Comparison of ENCODE assay signal across 8 cellular contexts in the genomic region with DNA sequence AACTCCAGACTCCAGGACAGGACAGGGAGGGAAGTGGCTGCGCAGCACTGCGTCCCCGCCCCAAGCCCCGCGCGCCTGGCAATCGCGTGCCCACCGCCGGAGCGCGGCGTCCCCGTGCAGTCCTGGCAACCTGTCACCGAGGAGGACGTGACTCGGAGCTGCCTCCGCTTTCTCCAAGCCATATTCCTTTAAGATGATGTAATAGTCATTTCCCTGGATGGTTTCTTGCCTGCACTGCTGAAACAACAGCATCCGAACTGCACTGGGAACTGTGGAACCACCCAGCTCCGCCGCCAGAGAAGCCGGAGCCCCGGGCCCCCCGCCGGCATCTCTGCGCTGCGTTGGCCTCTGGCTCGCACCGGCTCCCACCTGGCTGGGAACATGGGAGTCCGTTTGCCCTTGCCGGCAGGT. TPM values are rescaled to one million over a fixed set of nuclear protein-coding genes. Genes with fewer than 3 reads are reported as not detected.
DNase-seq lines count a peak whose midpoint lies in the region; ATAC-seq and TF ChIP-seq lines count a peak whose summit lies in the region.

No MANE protein-coding gene starts in this region.

- no peaks in the 10 kb centered on the region; the same call in 1 of the 2 replicates for H3K4me1 ChIP-seq in ES-I3 (ENCODE audit: insufficient read depth, low read length)

- DNase-seq in RPMI7951 (ENCODE audit: low read depth) (peak; percentile 19), glomerular visceral epithelial cell (ENCODE audit: extremely low spot score) (peak; percentile 65), retinal pigment epithelial cell (ENCODE audit: low read depth) (no peak), GDM1 (lab: John Stamatoyannopoulos, UW) (no peak)
- DNase-seq in activated CD4-positive, alpha-beta memory T cell treated with anti-CD3 and anti-CD28 coated beads, Interleukin-2, amount 10 ng/mL, durations not matched to agents 7 days and 5 days = no peak
- no peak for DNase-seq in stimulated activated CD4-positive, alpha-beta T cell treated with anti-CD3 and anti-CD28 coated beads, Interleukin-4, amount 100 ng/mL, for 4 hours

- H3K4me1 Mint-ChIP-seq in activated CD4-positive, alpha-beta memory T cell treated with anti-CD3 and anti-CD28 coated beads, Interleukin-2, amount 10 ng/mL, durations not matched to agents 7 days and 5 days = peaks cover 4% of the 10 kb centered on the region

- POLR2A ChIA-PET in activated CD4-positive, alpha-beta memory T cell treated with anti-CD3 and anti-CD28 coated beads, Interleukin-2, amount 10 ng/mL, durations not matched to agents 7 days and 5 days (lab: Charles Lee) = no interaction called here

- no peak for ATAC-seq in GM18873 (IDR thresholded peaks at IDR 0.05; ENCODE audit: low FRiP score, unreplicated experiment)

- no peaks in the 10 kb centered on the region for H3K9me3 Mint-ChIP-seq in activated CD4-positive, alpha-beta memory T cell treated with anti-CD3 and anti-CD28 coated beads, Interleukin-2, amount 10 ng/mL, durations not matched to agents 7 days and 5 days

- CTCF ChIA-PET in activated CD4-positive, alpha-beta memory T cell treated with anti-CD3 and anti-CD28 coated beads, Interleukin-2, amount 10 ng/mL, durations not matched to agents 7 days and 5 days (lab: Charles Lee) = interaction anchor here (1.1 to 2.3 kb wide), 6 partner anchors 12 to 1621 kb away, joined by 3 to 20 read pairs (median 6); no protein-coding TSS in a partner anchor

- H3K9ac ChIP-seq in ES-I3 (ENCODE audit: low read depth, low read length) = peak overlapping the region; percentile 44

- TF ChIP-seq CTCF in retinal pigment epithelial cell (conservative IDR thresholded peaks at IDR 0.05; ENCODE audit: low read depth, low read length) = no peak

- no peak overlapping the region for H3K27ac Mint-ChIP-seq in activated CD4-positive, alpha-beta memory T cell treated with anti-CD3 and anti-CD28 coated beads, Interleukin-2, amount 10 ng/mL, durations not matched to agents 7 days and 5 days

- no peaks in the 10 kb centered on the region for H3K36me3 ChIP-seq in ES-I3 (ENCODE audit: insufficient read depth, low read length)

- H3K27me3 Mint-ChIP-seq in activated CD4-positive, alpha-beta memory T cell treated with anti-CD3 and anti-CD28 coated beads, Interleukin-2, amount 10 ng/mL, durations not matched to agents 7 days and 5 days = peaks cover 55% of the 10 kb centered on the region

- no peak overlapping the region for H3K4me3 Mint-ChIP-seq in activated CD4-positive, alpha-beta memory T cell treated with anti-CD3 and anti-CD28 coated beads, Interleukin-2, amount 10 ng/mL, durations not matched to agents 7 days and 5 days

- H3K9me3 ChIP-seq in ES-I3 (ENCODE audit: control insufficient read depth, insufficient read depth, low read length) = no peaks in the 10 kb centered on the region

- H3K36me3 Mint-ChIP-seq in activated CD4-positive, alpha-beta memory T cell treated with anti-CD3 and anti-CD28 coated beads, Interleukin-2, amount 10 ng/mL, durations not matched to agents 7 days and 5 days (ENCODE audit: low read depth) = no peaks in the 10 kb centered on the region

- H3K4me3 ChIP-seq in retinal pigment epithelial cell (ENCODE audit: low read length) = peak overlapping the region; percentile 57

RNA-seq across cellular contexts. Expression of a gene that starts 34.5 kb away (rescaled TPM):
- under 0.01 and 0.12 TPM in 2 replicates for total RNA-seq in RPMI7951 (2014; rRNA removed; shearing (Covaris generic))
- total RNA-seq in activated CD4-positive, alpha-beta memory T cell treated with anti-CD3 and anti-CD28 coated beads, Interleukin-2, amount 10 ng/mL, durations not matched to agents 7 days and 5 days = not detected

RNA-seq across cellular contexts. Expression of a gene that starts 34.7 kb away (rescaled TPM):
- 53.9 and 61.4 TPM in 2 replicates for total RNA-seq in RPMI7951 (2014; rRNA removed; shearing (Covaris generic))
- total RNA-seq in activated CD4-positive, alpha-beta memory T cell treated with anti-CD3 and anti-CD28 coated beads, Interleukin-2, amount 10 ng/mL, durations not matched to agents 7 days and 5 days = 10 to 100 TPM; 45.1 to 47.5 TPM

Comparison
In these comparisons a context has a peak if more than half of its experiments do, and no peak if none do; other contexts are left out.
1. DNase-seq: peak in RPMI7951 (single experiment) and glomerular visceral epithelial cell (single experiment); none in retinal pigment epithelial cell (single experiment), GDM1 (single experiment), activated CD4-positive, alpha-beta memory T cell treated with anti-CD3 and anti-CD28 coated beads, Interleukin-2, amount 10 ng/mL, durations not matched to agents 7 days and 5 days (single experiment) and stimulated activated CD4-positive, alpha-beta T cell treated with anti-CD3 and anti-CD28 coated beads, Interleukin-4, amount 100 ng/mL, for 4 hours (0 of 2).